In genomic region chr3:24523988-24524727, GRCh38 we compare ENCODE assay signal across 27 cellular contexts. TPM values are rescaled to one million over a fixed set of nuclear protein-coding genes. Genes with fewer than 3 reads are reported as not detected.
DNase-seq lines count a peak whose midpoint lies in the region; ATAC-seq, FAIRE-seq and TF ChIP-seq lines count a peak whose summit lies in the region.
"Had no signal": no experiment of that assay in that cellular context is flagged by ENCODE, and none has a peak within 500 bp of the region (broad histone marks: within the 10 kb centered on the region; RNA-seq: fewer than 3 reads in every experiment).

No MANE protein-coding gene starts in this region.

- no peak overlapping the region for H2BK15ac ChIP-seq in mesendoderm (replicated peaks; ENCODE audit: low read depth)

- POLR2A ChIA-PET in A549 (lab: Yijun Ruan, JAX), result interaction anchor here (0.6 kb wide), 1 partner anchor 282 kb away, joined by 12 read pairs; no protein-coding TSS in a partner anchor

- WGBS in A549 (ENCODE audit: missing lambda C conversion rate), result 46% methylated on average over 3 of the region's 3 CpGs
- WGBS in mammary epithelial cell (ENCODE audit: low coverage, missing lambda C conversion rate), result 43% methylated on average over 3 of the region's 3 CpGs
- WGBS in mesendoderm (ENCODE audit: extremely low coverage, insufficient coverage, low lambda C conversion rate), result no CpG with 5 or more reads among the region's 3 CpGs

- in situ Hi-C loops in mammary epithelial cell (cut with MboI; ENCODE audit: low sequenced_read_pairs in 2 of 2), result no loop called here

- H3K27me3 ChIP-seq in mammary epithelial cell (ENCODE audit: insufficient read depth, low read length) (no peaks in the 10 kb centered on the region), left lung (peaks cover 0 to 42% of the 10 kb centered on the region in 2 donors), BE2C (peaks cover 23% of the 10 kb centered on the region), mesendoderm (ENCODE audit: insufficient read depth, low read length, poor library complexity) (peaks cover 15% of the 10 kb centered on the region)
- H3K27me3 ChIP-seq: esophagus muscularis mucosa, ovary had no signal

- no TSS peak for BruUV-seq in mammary epithelial cell (replicated peaks; lab: Mats Ljungman, UMichigan)

- peaks cover 20% of the 10 kb centered on the region for H3K4me1 ChIP-seq in A549
- peaks cover 35% of the 10 kb centered on the region for H3K4me1 ChIP-seq in mammary epithelial cell (ENCODE audit: insufficient read depth, low read length)
- H3K4me1 ChIP-seq in left lung, result peaks cover 5 to 10% of the 10 kb centered on the region in 2 donors
- no peaks in the 10 kb centered on the region for H3K4me1 ChIP-seq in BE2C
- H3K4me1 ChIP-seq in mesendoderm (ENCODE audit: control insufficient read depth, low read depth, low read length), result peaks cover 12% of the 10 kb centered on the region

- H3K79me1 ChIP-seq in mesendoderm (ENCODE audit: low read length), result no peaks in the 10 kb centered on the region

- H4K5ac ChIP-seq in mesendoderm (ENCODE audit: low read length), result no peak overlapping the region

- no peak overlapping the region for H2BK120ac ChIP-seq in mesendoderm (ENCODE audit: low read depth, low read length)

- no peak overlapping the region for H3K27ac ChIP-seq in A549
- peak overlapping the region; percentile 52 for H3K27ac ChIP-seq in mammary epithelial cell (ENCODE audit: insufficient read depth, low read depth, low read length)
- H3K27ac ChIP-seq in left lung, result no peak overlapping the region
- no peak overlapping the region for H3K27ac ChIP-seq in mesendoderm (ENCODE audit: low read depth, low read length)
- H3K27ac ChIP-seq: esophagus muscularis mucosa, KMS-11, ovary, VCaP had no signal

- H3K36me3 ChIP-seq in mammary epithelial cell (ENCODE audit: insufficient read depth, low read length) (no peaks in the 10 kb centered on the region), left lung (no peaks in the 10 kb centered on the region), BE2C (no peaks in the 10 kb centered on the region), mesendoderm (ENCODE audit: control insufficient read depth, insufficient read depth, low read length) (no peaks in the 10 kb centered on the region)
- H3K36me3 ChIP-seq: esophagus muscularis mucosa, ovary had no signal

- no peak overlapping the region for H4K8ac ChIP-seq in mesendoderm (ENCODE audit: low read depth, low read length)

- no peak for FAIRE-seq in A549 (lab: Jason Lieb, UNC)
- FAIRE-seq: A204.1, H54 had no signal

- no peak overlapping the region for H3K4ac ChIP-seq in mesendoderm (ENCODE audit: low read depth, low read length)

- DNase-seq in A549 (ENCODE audit: low read depth in 1 of 2, low spot score in 1 of 2), result no peak
- peak; percentile 57 for DNase-seq in M059J (ENCODE audit: low read depth)
- DNase-seq in mammary epithelial cell, result peak; percentile 91
- no peak for DNase-seq in left lung
- no peak for DNase-seq in NCI-H446 treated with DMSO at 0.1 percent for 48 hours (lab: John Stamatoyannopoulos, UW)
- DNase-seq in BE2C, result no peak
- DNase-seq in GM19238 (ENCODE audit: insufficient read length, low spot score), result no peak
- no peak for DNase-seq in mesendoderm
- DNase-seq: aorta; cerebellar nuclear complex; kidney glomerular epithelial cell; mesenchymal stem cell; naive thymus-derived CD4-positive, alpha-beta T cell; NCI-H1694 treated with DMSO at 0.1 percent for 48 hours; NCI-H748 treated with DMSO at 0.1 percent for 48 hours; OCI-M1; ovary; substantia nigra; T-helper 2 cell had no signal

- no peak for TF ChIP-seq EP300 in A549 (IDR thresholded peaks at IDR 0.05)

- dilution Hi-C loops in mammary epithelial cell (cut with HindIII; ENCODE audit: low sequenced_read_pairs), result no loop called here

- H3K9me3 ChIP-seq in A549, result no peaks in the 10 kb centered on the region
- no peaks in the 10 kb centered on the region for H3K9me3 ChIP-seq in mammary epithelial cell (replicated peaks; ENCODE audit: insufficient read depth, low read length)
- no peaks in the 10 kb centered on the region for H3K9me3 ChIP-seq in left lung
- H3K9me3 ChIP-seq in BE2C, result no peaks in the 10 kb centered on the region
- H3K9me3 ChIP-seq: esophagus muscularis mucosa, ovary had no signal

- TF ChIP-seq RAD21 in A549 (conservative IDR thresholded peaks at IDR 0.05 in 1 of 2, IDR thresholded peaks at IDR 0.05 in 1 of 2), result no peak

- H3K4me2 ChIP-seq in A549 (peak overlapping the region; percentile 40), mammary epithelial cell (ENCODE audit: insufficient read depth, low read depth, low read length) (peak overlapping the region; percentile 6), mesendoderm (ENCODE audit: low read length) (no peak overlapping the region)
- H3K4me2 ChIP-seq: KMS-11 had no signal

- CTCF ChIA-PET in A549 (lab: Yijun Ruan, JAX), result interaction anchor here (1.0 to 2.5 kb wide), 6 partner anchors 12 to 338 kb away, joined by 3 to 11 read pairs (median 3); no protein-coding TSS in a partner anchor
- CTCF ChIA-PET in mammary epithelial cell (lab: Charles Lee; ENCODE audit: low non-redundant PET), result interaction anchor here (0.6 kb wide), 1 partner anchor 30 kb away, joined by 4 read pairs; the partner anchor contains the start of gene THRB

- H2BK5ac ChIP-seq in mesendoderm (ENCODE audit: low read length), result no peak overlapping the region

- no peak overlapping the region for H3K56ac ChIP-seq in mesendoderm (ENCODE audit: low read length)

- H3K4me3 ChIP-seq in A549 (no peak overlapping the region), mammary epithelial cell (replicated peaks in 1 of 3; ENCODE audit: insufficient read depth in 1 of 3, low read depth in 2 of 3, low read length in 3 of 3) (no peak overlapping the region), left lung (no peak overlapping the region), BE2C (ENCODE audit: low read depth, low read length) (no peak overlapping the region), mesendoderm (ENCODE audit: low read length) (no peak overlapping the region)
- H3K4me3 ChIP-seq: esophagus muscularis mucosa, ovary had no signal

- H2AK5ac ChIP-seq in mesendoderm (ENCODE audit: low read length), result no peak overlapping the region

- TF ChIP-seq CTCF in A549 (IDR thresholded peaks at IDR 0.05) (no peak), mammary epithelial cell (conservative IDR thresholded peaks at IDR 0.05 in 1 of 2, IDR thresholded peaks at IDR 0.05 in 1 of 2; ENCODE audit: extremely low read depth in 1 of 2, insufficient read depth in 1 of 2, low read depth in 1 of 2, low read length in 2 of 2) (no peak), left lung (IDR thresholded peaks at IDR 0.05) (no peak), BE2C (IDR thresholded peaks at IDR 0.05; ENCODE audit: low read depth, low read length) (no peak)

- H3K18ac ChIP-seq in mesendoderm (ENCODE audit: low read length), result no peak overlapping the region

- TF ChIP-seq POLR2A in A549 (IDR thresholded peaks at IDR 0.05; ENCODE audit: low read length), result no peak

- H3K9ac ChIP-seq in mammary epithelial cell (ENCODE audit: insufficient read depth, low read length) (no peak overlapping the region), mesendoderm (ENCODE audit: low read length) (no peak overlapping the region)
- H3K9ac ChIP-seq: KMS-11 had no signal

- H3K79me2 ChIP-seq in mammary epithelial cell (ENCODE audit: insufficient read depth, low read length) (no peaks in the 10 kb centered on the region), mesendoderm (ENCODE audit: control insufficient read depth, insufficient read depth, low read length) (no peaks in the 10 kb centered on the region)

- H4K20me1 ChIP-seq in mammary epithelial cell (ENCODE audit: insufficient read depth, low read length), result no peaks in the 10 kb centered on the region

- H3K23ac ChIP-seq in mesendoderm (ENCODE audit: low read length), result no peak overlapping the region

- H2AFZ ChIP-seq in mammary epithelial cell (ENCODE audit: low read depth, low read length), result no peak overlapping the region

- ATAC-seq in A549 (no peak), left lung (peak; percentile 33)
- ATAC-seq: activated naive CD4-positive, alpha-beta T cell treated with anti-CD3 and anti-CD28 coated beads, Interleukin-2, amount 50 U/mL, for 72 hours; activated T-helper 17 cell treated with anti-CD3 and anti-CD28 coated beads, Interleukin-2, amount 50 U/mL, for 72 hours; naive thymus-derived CD4-positive, alpha-beta T cell; sciatic nerve had no signal

- intact Hi-C loops in mammary epithelial cell (cut with micrococcal nuclease), result no loop called here
- intact Hi-C loops in left lung (cut with DNase I), result no loop called here

TF ChIP-seq in A549, 52 proteins besides CTCF, POLR2A, EP300 and RAD21:
- no peak for TF ChIP-seq ELK1 (IDR thresholded peaks at IDR 0.05; ENCODE audit: low read depth, low read length)
- no peak for TF ChIP-seq FOSL2 (IDR thresholded peaks at IDR 0.05)
- 0 out of 2 replicates have a peak, but pooled peaks have one; percentile 24 for TF ChIP-seq FOSL2 (CRISPR knock-in tag; IDR thresholded peaks at IDR 0.05)

RNA-seq across cellular contexts. Expression of gene THRB, which starts 29.5 kb away (rescaled TPM):
- 2.0 and 2.6 TPM in 2 replicates for polyA plus RNA-seq in A549 (2011; rRNA removed)
- polyA plus RNA-seq in A549 (2012; cell fraction: cytosol; rRNA removed), result 0.16 and 0.25 TPM in 2 replicates
- 0.22 and 0.37 TPM in 2 replicates for polyA plus RNA-seq in A549 (2012; cell fraction: nucleus; rRNA removed)
- polyA plus RNA-seq in A549 (2017; fragmentation: RNase III; extraction: RNeasy Plus Mini Kit Qiagen cat#74134 plus additional on column Dnase treatment), result 2.2 to 2.3 TPM (median 2.3 TPM) in 3 replicates
- 3.3 and 4.1 TPM in 2 replicates for polyA minus RNA-seq in A549 (2011; rRNA and poly(A)+ RNA removed)
- total RNA-seq in M059J (2014; rRNA removed; shearing (Covaris generic)), result 1.3 and 2.0 TPM in 2 replicates
- total RNA-seq in mammary epithelial cell, result 10 to 100 TPM; 13.1 to 16.3 TPM
- 4.0 TPM for polyA plus RNA-seq in mammary epithelial cell
- polyA minus RNA-seq in mammary epithelial cell, result 4.0 TPM
- 10 to 100 TPM; 10.1 to 11.8 TPM for total RNA-seq in left lung
- not detected for polyA plus RNA-seq in BE2C (2012; ENCODE audit: insufficient read depth, insufficient read length, low read depth)
- 0.37 TPM for polyA plus RNA-seq in mesendoderm (2013, experiment 1 of 2)
- 0.52 TPM for polyA plus RNA-seq in mesendoderm (2013, experiment 2 of 2)
- total RNA-seq: activated naive CD4-positive, alpha-beta T cell treated with anti-CD3 and anti-CD28 coated beads, Interleukin-2, amount 50 U/mL, for 72 hours; activated T-helper 17 cell treated with anti-CD3 and anti-CD28 coated beads, Interleukin-2, amount 50 U/mL, for 72 hours had no signal

Comparison
In these comparisons a context has a peak if more than half of its experiments do, and no peak if none do; other contexts are left out.
1. DNase-seq: peak in M059J (single experiment) and mammary epithelial cell (single experiment); none in A549 (0 of 2), left lung (0 of 2), NCI-H446 treated with DMSO at 0.1 percent for 48 hours (single experiment), BE2C (single experiment), GM19238 (single experiment) and mesendoderm (single experiment).